In the genomic region with DNA sequence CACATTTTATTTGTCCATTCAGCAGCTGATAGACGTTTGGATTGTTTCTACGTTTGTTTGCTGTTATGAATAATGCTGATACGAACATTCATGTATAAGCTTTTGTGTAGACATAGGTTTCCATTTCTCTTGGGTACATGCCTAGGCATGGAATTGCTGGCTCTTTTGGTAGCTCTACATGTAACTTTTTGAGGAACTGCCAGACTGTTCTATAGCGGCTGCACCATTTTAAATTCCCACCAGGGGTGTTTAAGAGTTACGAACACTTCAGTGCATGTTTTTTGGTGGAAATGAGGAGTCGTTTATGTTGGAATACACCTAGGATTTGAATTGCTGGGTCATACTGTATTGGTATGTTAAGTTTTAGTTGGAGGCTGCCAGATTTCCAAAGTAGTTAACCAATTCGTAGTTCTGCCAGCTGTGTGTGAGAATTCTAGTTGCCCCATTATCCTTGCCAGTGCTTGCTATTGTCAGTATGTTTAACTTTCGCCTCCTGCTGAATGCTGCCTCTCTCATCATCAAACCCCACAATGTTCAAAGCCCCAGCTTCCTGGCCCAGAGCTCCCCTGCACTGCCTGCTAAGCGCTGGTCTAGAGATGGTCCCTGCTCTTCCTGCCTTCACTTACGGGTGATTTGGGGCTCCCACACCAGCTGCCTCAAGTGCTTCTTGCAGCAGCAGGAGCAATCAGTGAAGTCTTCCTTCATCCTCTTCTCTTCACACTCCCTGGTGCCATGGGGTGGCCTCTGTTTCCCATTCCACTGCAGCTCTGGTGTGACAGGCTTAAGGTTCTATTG, we compare ENCODE assay signal across 12 cellular contexts.
DNase-seq lines count a peak whose midpoint lies in the region; ATAC-seq, FAIRE-seq and TF ChIP-seq lines count a peak whose summit lies in the region.
"Had no signal": no experiment of that assay in that cellular context is flagged by ENCODE, and none has a peak within 500 bp of the region (broad histone marks: within the 10 kb centered on the region; RNA-seq: fewer than 3 reads in every experiment).

No MANE protein-coding gene starts in this region.

- H3K9me3 ChIP-seq in right atrium auricular region (no peaks in the 10 kb centered on the region), thyroid gland (no peaks in the 10 kb centered on the region)

- POLR2A ChIA-PET in activated CD8-positive, alpha-beta T cell treated with anti-CD3 and anti-CD28 coated beads for 36 hours (lab: Charles Lee): interaction anchor here (0.8 to 1.8 kb wide), 6 partner anchors 10 to 147 kb away, joined by 3 to 7 read pairs (median 3); no protein-coding TSS in a partner anchor

- no peaks in the 10 kb centered on the region for H3K27me3 ChIP-seq in right atrium auricular region
- H3K27me3 ChIP-seq in foreskin keratinocyte: no peaks in the 10 kb centered on the region
- H3K27me3 ChIP-seq in thyroid gland: no peaks in the 10 kb centered on the region
- no peaks in the 10 kb centered on the region for H3K27me3 ChIP-seq in brain microvascular endothelial cell (replicated peaks)

- H3K4me1 ChIP-seq in right atrium auricular region: peaks cover 0 to 89% of the 10 kb centered on the region in 2 donors
- peaks cover 5% of the 10 kb centered on the region for H3K4me1 ChIP-seq in foreskin keratinocyte
- peaks cover 49 to 84% of the 10 kb centered on the region in 2 donors for H3K4me1 ChIP-seq in thyroid gland

- CTCF ChIA-PET in activated CD8-positive, alpha-beta T cell treated with anti-CD3 and anti-CD28 coated beads for 36 hours (lab: Charles Lee): interaction anchor here (0.7 to 2.2 kb wide), 14 partner anchors 16 to 132 kb away, joined by 3 to 12 read pairs (median 4); partner anchors contain the start of gene MTFR1L

- no peaks in the 10 kb centered on the region for H3K27me3 Mint-ChIP-seq in activated CD8-positive, alpha-beta T cell treated with anti-CD3 and anti-CD28 coated beads for 36 hours
- H3K27me3 Mint-ChIP-seq: effector memory CD8-positive, alpha-beta T cell had no signal

- H3K4me1 Mint-ChIP-seq in activated CD8-positive, alpha-beta T cell treated with anti-CD3 and anti-CD28 coated beads for 36 hours (ENCODE audit: low read depth): peaks cover 38% of the 10 kb centered on the region

- no peak for TF ChIP-seq POLR2A in thyroid gland (IDR thresholded peaks at IDR 0.05)

- 85 to 90% methylated on average over 10 of the region's 10 CpGs for WGBS in thyroid gland, 2 donors

- in situ Hi-C loops in brain microvascular endothelial cell (cut with HindIII; ENCODE audit: low pct_ligation_motif_present, low sequenced_read_pairs): no loop called here

- DNase-seq in cardiac septum (ENCODE audit: low spot score) (peak; percentile 6), right atrium auricular region (ENCODE audit: low spot score) (no peak), foreskin keratinocyte (peak; percentile 44 to 67), thyroid gland (no peak), D721Med (ENCODE audit: insufficient read length, low spot score) (no peak), brain microvascular endothelial cell (no peak), foreskin melanocyte (no peak)
- DNase-seq in activated CD8-positive, alpha-beta T cell treated with anti-CD3 and anti-CD28 coated beads for 36 hours: peak; percentile 24
- DNase-seq: effector memory CD8-positive, alpha-beta T cell; NCI-H1105; NCI-H526 treated with DMSO at 0.1 percent for 48 hours had no signal

- no peaks in the 10 kb centered on the region for H3K9me3 Mint-ChIP-seq in activated CD8-positive, alpha-beta T cell treated with anti-CD3 and anti-CD28 coated beads for 36 hours
- H3K9me3 Mint-ChIP-seq: effector memory CD8-positive, alpha-beta T cell had no signal

- no peaks in the 10 kb centered on the region for H3K36me3 ChIP-seq in right atrium auricular region
- no peaks in the 10 kb centered on the region for H3K36me3 ChIP-seq in thyroid gland
- H3K36me3 ChIP-seq in brain microvascular endothelial cell (replicated peaks): no peaks in the 10 kb centered on the region

- H3K27ac ChIP-seq in right atrium auricular region (no peak overlapping the region), foreskin keratinocyte (no peak overlapping the region), thyroid gland (peak overlapping the region in 2 of 3 donors; percentile 93 to 96), brain microvascular endothelial cell (no peak overlapping the region)

- H3K4me3 Mint-ChIP-seq in activated CD8-positive, alpha-beta T cell treated with anti-CD3 and anti-CD28 coated beads for 36 hours: no peak overlapping the region
- H3K4me3 Mint-ChIP-seq: effector memory CD8-positive, alpha-beta T cell had no signal

- no peak for FAIRE-seq in D721Med (lab: Jason Lieb, UNC)

- H3K36me3 Mint-ChIP-seq in activated CD8-positive, alpha-beta T cell treated with anti-CD3 and anti-CD28 coated beads for 36 hours (ENCODE audit: low read depth): no peaks in the 10 kb centered on the region

- intact Hi-C loops in cardiac septum (cut with DNase I): loop anchor here (2.0 to 5.0 kb wide), 2 partner anchors 47 to 100 kb away; no protein-coding TSS in a partner anchor
- intact Hi-C loops in activated CD8-positive, alpha-beta T cell treated with anti-CD3 and anti-CD28 coated beads for 36 hours (cut with micrococcal nuclease): no loop called here
- intact Hi-C loops in thyroid gland (cut with DNase I): loop anchor here (5.0 to 10.0 kb wide), 3 partner anchors 50 to 100 kb away; partner anchors contain the start of gene MAN1C1

- TF ChIP-seq CTCF in right atrium auricular region (IDR thresholded peaks at IDR 0.05) (no peak), foreskin keratinocyte (conservative IDR thresholded peaks at IDR 0.05) (peak; percentile 40), thyroid gland (IDR thresholded peaks at IDR 0.05) (no peak), D721Med (IDR thresholded peaks at IDR 0.05; ENCODE audit: insufficient read depth, missing control alignments) (no peak), brain microvascular endothelial cell (IDR thresholded peaks at IDR 0.05; ENCODE audit: low read depth, low read length, missing control alignments) (no peak)
- no peak for TF ChIP-seq CTCF in activated CD8-positive, alpha-beta T cell treated with anti-CD3 and anti-CD28 coated beads for 36 hours (IDR thresholded peaks at IDR 0.05)

- no peak overlapping the region for H3K4me3 ChIP-seq in right atrium auricular region
- H3K4me3 ChIP-seq in thyroid gland (replicated peaks in 1 of 3): no peak overlapping the region
- no peak overlapping the region for H3K4me3 ChIP-seq in brain microvascular endothelial cell (ENCODE audit: low read depth, low read length)

- peak overlapping the region; percentile 12 for H3K27ac Mint-ChIP-seq in activated CD8-positive, alpha-beta T cell treated with anti-CD3 and anti-CD28 coated beads for 36 hours
- H3K27ac Mint-ChIP-seq: effector memory CD8-positive, alpha-beta T cell had no signal

- ATAC-seq in activated CD8-positive, alpha-beta T cell treated with anti-CD3 and anti-CD28 coated beads for 36 hours: peak; percentile 49
- no peak for ATAC-seq in foreskin keratinocyte
- ATAC-seq: effector memory CD8-positive, alpha-beta T cell; sciatic nerve had no signal

Comparison
In these comparisons a context has a peak if more than half of its experiments do, and no peak if none do; other contexts are left out.
1. DNase-seq: peak in cardiac septum (single experiment), activated CD8-positive, alpha-beta T cell treated with anti-CD3 and anti-CD28 coated beads for 36 hours (single experiment) and foreskin keratinocyte (2 of 2); none in right atrium auricular region (single experiment), thyroid gland (0 of 2), D721Med (single experiment), brain microvascular endothelial cell (single experiment) and foreskin melanocyte (single experiment).
2. H3K27ac ChIP-seq: peak in thyroid gland (2 of 3); none in right atrium auricular region (0 of 2), foreskin keratinocyte (single experiment) and brain microvascular endothelial cell (single experiment).